ENCODE assay signal across 28 cellular contexts in the genomic region with DNA sequence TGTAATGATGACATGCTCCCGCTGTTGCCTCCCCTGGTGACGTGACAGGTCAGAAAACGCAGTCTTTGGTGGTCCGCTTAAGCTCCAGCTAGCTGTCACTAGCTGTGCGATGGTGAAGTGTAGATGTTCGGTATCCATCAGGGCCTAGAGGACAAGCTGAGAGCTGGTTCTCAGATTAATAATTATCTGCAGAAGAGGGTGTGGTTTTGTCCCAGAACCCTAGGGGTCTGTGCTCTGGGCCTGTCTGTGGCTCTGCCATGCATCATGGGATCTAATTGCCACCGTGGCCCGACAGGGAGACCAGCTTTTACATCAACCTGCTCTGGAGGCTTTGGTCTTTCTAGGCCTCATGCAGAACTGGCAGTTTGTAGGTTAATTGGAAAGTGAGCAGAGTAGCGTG.
"Had no signal": no experiment of that assay in that cellular context is flagged by ENCODE, and none has a peak within 500 bp of the region (broad histone marks: within the 10 kb centered on the region; RNA-seq: fewer than 3 reads in every experiment).

No MANE protein-coding gene starts in this region.

- H3K4me3 Mint-ChIP-seq: activated CD4-positive, alpha-beta memory T cell treated with anti-CD3 and anti-CD28 coated beads for 36 hours; activated CD4-positive, alpha-beta T cell treated with anti-CD3 and anti-CD28 coated beads for 36 hours; activated CD4-positive, alpha-beta T cell treated with anti-CD3 and anti-CD28 coated beads, Interleukin-2, amount 10 ng/mL, durations not matched to agents 24 days and 14 days; activated CD8-positive, alpha-beta T cell treated with anti-CD3 and anti-CD28 coated beads, Interleukin-2, amount 10 ng/mL, durations not matched to agents 7 days and 5 days; activated naive CD8-positive, alpha-beta T cell; activated T-cell treated with anti-CD3 and anti-CD28 coated beads, Interleukin-2, amount 50 U/mL, for 4 hours; activated T-helper 17 cell treated with anti-CD3 and anti-CD28 coated beads, Interleukin-2, amount 50 U/mL, for 72 hours; dendritic cell treated with granulocyte-macrophage colony-stimulating factor and Interleukin-4, amounts not matched to agents 40 ng/mL and 50 ng/mL, for 4 days; effector memory CD8-positive, alpha-beta T cell had no signal

- DNase-seq: activated CD4-positive, alpha-beta memory T cell treated with anti-CD3 and anti-CD28 coated beads for 36 hours; activated CD4-positive, alpha-beta T cell treated with anti-CD3 and anti-CD28 coated beads for 36 hours; activated CD4-positive, alpha-beta T cell treated with anti-CD3 and anti-CD28 coated beads, Interleukin-2, amount 10 ng/mL, durations not matched to agents 24 days and 14 days; activated CD4-positive, CD25-positive, alpha-beta regulatory T cell; activated CD4-positive, CD25-positive, alpha-beta regulatory T cell treated with anti-CD3 and anti-CD28 coated beads, Interleukin-2, amount 50 U/mL, for 72 hours; activated CD8-positive, alpha-beta T cell treated with anti-CD3 and anti-CD28 coated beads, Interleukin-2, amount 10 ng/mL, durations not matched to agents 7 days and 5 days; activated effector memory CD4-positive, alpha-beta T cell treated with Interleukin-2 at 50 U/mL for 16 hours; activated gamma-delta T cell treated with Interleukin-2 at 50 U/mL for 16 hours; activated naive CD4-positive, alpha-beta T cell treated with anti-CD3 and anti-CD28 coated beads, Interleukin-2, amount 50 U/mL, for 16 hours; activated naive CD4-positive, alpha-beta T cell treated with Interleukin-2 at 50 U/mL for 16 hours; activated T-cell treated with anti-CD3 and anti-CD28 coated beads, Interleukin-2, amount 50 U/mL, for 4 hours; amniotic stem cell; anterior cingulate cortex; brain microvascular endothelial cell; central memory CD4-positive, alpha-beta T cell; cerebellar nuclear complex; colonic mucosa; effector CD4-positive, alpha-beta T cell; effector memory CD8-positive, alpha-beta T cell; esophagus squamous epithelium; foreskin melanocyte; T-helper 2 cell had no signal

- H3K27me3 ChIP-seq: brain microvascular endothelial cell, colonic mucosa, dorsolateral prefrontal cortex, gastroesophageal sphincter had no signal

- ATAC-seq: activated CD4-positive, alpha-beta T cell treated with anti-CD3 and anti-CD28 coated beads for 36 hours; activated CD8-positive, alpha-beta T cell treated with anti-CD3 and anti-CD28 coated beads, Interleukin-2, amount 10 ng/mL, durations not matched to agents 7 days and 5 days; activated T-cell treated with anti-CD3 and anti-CD28 coated beads, Interleukin-2, amount 50 U/mL, for 4 hours; activated T-helper 17 cell treated with anti-CD3 and anti-CD28 coated beads, Interleukin-2, amount 50 U/mL, for 72 hours; effector memory CD8-positive, alpha-beta T cell; gastroesophageal sphincter had no signal

- H3K36me3 ChIP-seq: brain microvascular endothelial cell, colonic mucosa had no signal

- H3K9me3 Mint-ChIP-seq: activated CD4-positive, alpha-beta memory T cell treated with anti-CD3 and anti-CD28 coated beads for 36 hours; activated CD4-positive, alpha-beta T cell treated with anti-CD3 and anti-CD28 coated beads, Interleukin-2, amount 10 ng/mL, durations not matched to agents 24 days and 14 days; activated T-cell treated with anti-CD3 and anti-CD28 coated beads, Interleukin-2, amount 50 U/mL, for 4 hours; activated T-helper 17 cell treated with anti-CD3 and anti-CD28 coated beads, Interleukin-2, amount 50 U/mL, for 72 hours; dendritic cell treated with granulocyte-macrophage colony-stimulating factor and Interleukin-4, amounts not matched to agents 40 ng/mL and 50 ng/mL, for 4 days; effector memory CD8-positive, alpha-beta T cell had no signal

- H3K9me3 ChIP-seq: colonic mucosa, esophagus squamous epithelium, gastroesophageal sphincter had no signal

- H3K27ac Mint-ChIP-seq: activated CD4-positive, alpha-beta memory T cell treated with anti-CD3 and anti-CD28 coated beads for 36 hours; activated CD4-positive, alpha-beta T cell treated with anti-CD3 and anti-CD28 coated beads for 36 hours; activated CD4-positive, alpha-beta T cell treated with anti-CD3 and anti-CD28 coated beads, Interleukin-2, amount 10 ng/mL, durations not matched to agents 24 days and 14 days; activated CD8-positive, alpha-beta T cell treated with anti-CD3 and anti-CD28 coated beads, Interleukin-2, amount 10 ng/mL, durations not matched to agents 7 days and 5 days; activated naive CD8-positive, alpha-beta T cell; activated T-helper 17 cell treated with anti-CD3 and anti-CD28 coated beads, Interleukin-2, amount 50 U/mL, for 72 hours; dendritic cell treated with granulocyte-macrophage colony-stimulating factor and Interleukin-4, amounts not matched to agents 40 ng/mL and 50 ng/mL, for 4 days; effector memory CD8-positive, alpha-beta T cell had no signal

- H3K27me3 Mint-ChIP-seq: activated CD4-positive, alpha-beta memory T cell treated with anti-CD3 and anti-CD28 coated beads for 36 hours; activated CD4-positive, alpha-beta T cell treated with anti-CD3 and anti-CD28 coated beads for 36 hours; activated T-helper 17 cell treated with anti-CD3 and anti-CD28 coated beads, Interleukin-2, amount 50 U/mL, for 72 hours had no signal

- H3K27ac ChIP-seq: brain microvascular endothelial cell, colonic mucosa, dorsolateral prefrontal cortex, epithelial cell of prostate, esophagus squamous epithelium, gastroesophageal sphincter had no signal

- H3K4me3 ChIP-seq: colonic mucosa, dorsolateral prefrontal cortex, esophagus squamous epithelium, gastroesophageal sphincter had no signal
